Comparison of ENCODE assay signal across 1 cellular context in the genomic region with DNA sequence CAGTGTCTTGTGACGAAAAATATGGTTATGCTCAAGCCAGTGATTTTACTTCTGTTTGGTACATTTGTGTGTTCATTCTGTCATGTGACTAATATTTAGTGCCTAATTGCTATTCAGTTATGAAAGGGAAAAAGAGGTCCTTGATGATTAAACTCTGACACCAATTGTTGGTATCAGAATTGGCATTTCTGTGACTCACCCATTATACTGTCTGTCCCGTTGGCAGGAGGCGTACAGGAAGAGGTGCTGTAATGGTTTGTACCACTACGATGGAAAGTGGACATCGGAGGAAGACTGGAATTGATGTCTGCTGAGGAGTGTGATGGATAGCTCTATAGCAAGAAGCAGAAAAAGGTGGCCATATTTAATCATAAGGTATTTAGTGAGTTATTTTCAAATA.
TF ChIP-seq lines count a peak whose summit lies in the region.

No MANE protein-coding gene starts in this region.

TF ChIP-seq in GM12878, 131 proteins besides CTCF, POLR2A, EP300 and RAD21:
- TF ChIP-seq MTA2 (IDR thresholded peaks at IDR 0.05; ENCODE audit: low read depth) (no peak), RAD51 (IDR thresholded peaks at IDR 0.05) (0 out of 2 replicates have a peak, but pooled peaks have one; percentile 37)
